In the genomic region with DNA sequence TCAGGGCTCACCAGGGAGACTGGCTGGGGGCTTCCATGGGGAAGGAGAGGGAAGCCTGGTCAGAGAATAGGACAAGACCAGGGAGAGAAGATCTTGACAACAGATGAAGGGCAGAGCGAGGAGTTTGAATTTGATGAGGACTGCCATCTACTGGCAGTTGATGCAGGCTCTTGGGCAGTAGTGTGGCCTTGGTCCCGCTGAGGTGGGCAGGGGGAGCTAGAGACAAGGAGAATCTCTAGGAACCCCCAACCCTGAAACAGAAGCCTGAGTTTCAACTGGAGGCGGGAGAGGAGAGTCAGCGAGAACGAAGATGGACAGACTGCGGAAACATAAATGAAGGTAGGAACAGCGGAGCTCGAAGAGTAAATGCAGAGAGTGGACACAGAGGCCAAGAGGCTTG, we compare ENCODE assay signal across 9 cellular contexts.
DNase-seq lines count a peak whose midpoint lies in the region; ATAC-seq and TF ChIP-seq lines count a peak whose summit lies in the region.
"Had no signal": no experiment of that assay in that cellular context is flagged by ENCODE, and none has a peak within 500 bp of the region (broad histone marks: within the 10 kb centered on the region; RNA-seq: fewer than 3 reads in every experiment).

No MANE protein-coding gene starts in this region.

- H2AFZ ChIP-seq in GM23338 (peak overlapping the region; percentile 89), SK-N-SH (ENCODE audit: low read depth) (no peak overlapping the region)

- H3K27ac Mint-ChIP-seq in GM23338, result no peak overlapping the region

- TF ChIP-seq EP300 in SK-N-SH (IDR thresholded peaks at IDR 0.05; ENCODE audit: borderline replicate concordance in 1 of 2, low read depth in 1 of 2, low read length in 1 of 2), result no peak

- H3K9me2 ChIP-seq in GM23338 (ENCODE audit: insufficient read depth) (0 out of 2 replicates have a peak, but pooled peaks cover under 1% of the 10 kb centered on the region), SK-N-SH (no peaks in the 10 kb centered on the region)

- TF ChIP-seq CTCF in BE2C (IDR thresholded peaks at IDR 0.05; ENCODE audit: low read depth, low read length) (peak; percentile 88), GM23338 (conservative IDR thresholded peaks at IDR 0.05; ENCODE audit: low read depth in 2 of 2) (peak; percentile 91 to 99), SK-N-SH (IDR thresholded peaks at IDR 0.05) (peak; percentile 68), psoas muscle (IDR thresholded peaks at IDR 0.05) (peak; percentile 59)

- H3K79me2 ChIP-seq in GM23338 (replicated peaks; ENCODE audit: insufficient read depth), result no peaks in the 10 kb centered on the region
- H3K79me2 ChIP-seq in SK-N-SH (ENCODE audit: insufficient read depth), result no peaks in the 10 kb centered on the region

- no peaks in the 10 kb centered on the region for H3K9me3 ChIP-seq in BE2C
- H3K9me3 ChIP-seq in SK-N-SH, result no peaks in the 10 kb centered on the region
- no peaks in the 10 kb centered on the region for H3K9me3 ChIP-seq in psoas muscle
- H3K9me3 ChIP-seq: neutrophil had no signal

- H3K9ac ChIP-seq in SK-N-SH, result no peak overlapping the region

- POLR2A ChIA-PET in SK-N-SH (lab: Yijun Ruan, JAX), result interaction anchor here (1.2 to 1.3 kb wide), 2 partner anchors 15 to 81 kb away, joined by 3 read pairs; partner anchors contain the start of gene PPP1R3C

- 81% methylated on average over 8 of the region's 8 CpGs for WGBS in SK-N-SH (ENCODE audit: low lambda C conversion rate)
- 59 to 64% (median 64%) methylated on average over 8 of the region's 8 CpGs for WGBS in psoas muscle, 3 donors

- H3K36me3 ChIP-seq in BE2C (no peaks in the 10 kb centered on the region), GM23338 (ENCODE audit: insufficient read depth) (no peaks in the 10 kb centered on the region), SK-N-SH (replicated peaks in 1 of 2; ENCODE audit: control insufficient read depth in 1 of 2, insufficient read depth in 2 of 2, low read length in 1 of 2) (no peaks in the 10 kb centered on the region), psoas muscle (ENCODE audit: insufficient read depth in 1 of 2, low read depth in 1 of 2) (no peaks in the 10 kb centered on the region)
- H3K36me3 ChIP-seq: neutrophil had no signal

- H3K9me3 Mint-ChIP-seq in GM23338, result no peaks in the 10 kb centered on the region

- H3K27me3 ChIP-seq in BE2C (no peaks in the 10 kb centered on the region), GM23338 (ENCODE audit: insufficient read depth) (no peaks in the 10 kb centered on the region), SK-N-SH (ENCODE audit: insufficient read depth) (no peaks in the 10 kb centered on the region), psoas muscle (ENCODE audit: insufficient read depth in 3 of 3, low read length in 2 of 3) (no peaks in the 10 kb centered on the region)
- H3K27me3 ChIP-seq: neutrophil had no signal

- CTCF ChIA-PET in SK-N-SH (lab: Yijun Ruan, JAX), result interaction anchor here (0.6 to 4.0 kb wide), 33 partner anchors 9 to 672 kb away, joined by 3 to 61 read pairs (median 4); partner anchors contain the start of gene PPP1R3C

- H3K4me1 Mint-ChIP-seq in GM23338, result peaks cover 6% of the 10 kb centered on the region; the same call in 2 of the 3 replicates

- peaks cover 6% of the 10 kb centered on the region for H3K27me3 Mint-ChIP-seq in GM23338 (ENCODE audit: insufficient read depth, low read depth, poor library complexity)

- no peak overlapping the region for H3K4me3 ChIP-seq in BE2C (ENCODE audit: low read depth, low read length)
- H3K4me3 ChIP-seq in GM23338, result no peak overlapping the region
- no peak overlapping the region for H3K4me3 ChIP-seq in SK-N-SH (ENCODE audit: low read depth in 2 of 2, low read length in 1 of 2)
- H3K4me3 ChIP-seq in psoas muscle, result peak overlapping the region; percentile 25

- H3K4me2 ChIP-seq in GM23338, result 0 out of 2 replicates have a peak overlapping the region, but pooled peaks have one; percentile 3
- H3K4me2 ChIP-seq in SK-N-SH, result no peak overlapping the region

- H3K36me3 Mint-ChIP-seq in GM23338 (ENCODE audit: low read depth), result no peaks in the 10 kb centered on the region

- peak; percentile 63 for DNase-seq in BE2C
- DNase-seq in GM23338 (ENCODE audit: low spot score), result peak; percentile 92
- peak; percentile 55 for DNase-seq in SK-N-SH
- peak; percentile 23 for DNase-seq in glomerular endothelial cell (ENCODE audit: extremely low read depth, low read depth, low spot score)
- no peak for DNase-seq in psoas muscle

- H3F3A ChIP-seq in GM23338 (replicated peaks; ENCODE audit: low read depth) (no peaks in the 10 kb centered on the region), SK-N-SH (replicated peaks; ENCODE audit: insufficient read depth) (no peaks in the 10 kb centered on the region)

- H3K27ac ChIP-seq in GM23338 (ENCODE audit: low read depth) (no peak overlapping the region), SK-N-SH (ENCODE audit: low read depth in 2 of 2, low read length in 1 of 2) (no peak overlapping the region), psoas muscle (peak overlapping the region; percentile 50)
- H3K27ac ChIP-seq: neutrophil had no signal

- H3K4me3 Mint-ChIP-seq in GM23338, result peak overlapping the region; percentile 12

- ATAC-seq in GM23338, result peak; percentile 98
- ATAC-seq in psoas muscle, result peak; percentile 66 to 79 (median 76)
- ATAC-seq in GM18909 (IDR thresholded peaks at IDR 0.05; ENCODE audit: poor library complexity, unreplicated experiment), result no peak
- ATAC-seq in HG02678 (IDR thresholded peaks at IDR 0.05; ENCODE audit: unreplicated experiment), result no peak
- ATAC-seq in HG03439 (IDR thresholded peaks at IDR 0.05; ENCODE audit: unreplicated experiment), result no peak

- H4K20me1 ChIP-seq in GM23338 (replicated peaks; ENCODE audit: insufficient read depth), result no peaks in the 10 kb centered on the region
- no peaks in the 10 kb centered on the region for H4K20me1 ChIP-seq in SK-N-SH (ENCODE audit: insufficient read depth)

- H3K4me1 ChIP-seq in BE2C, result no peaks in the 10 kb centered on the region
- H3K4me1 ChIP-seq in GM23338 (ENCODE audit: insufficient read depth), result no peaks in the 10 kb centered on the region; the same call in 1 of the 2 replicates
- H3K4me1 ChIP-seq in SK-N-SH (ENCODE audit: control insufficient read depth in 1 of 2, insufficient read depth in 2 of 2, low read depth in 1 of 2, low read length in 1 of 2), result peaks cover 0 to 5% of the 10 kb centered on the region in 2 experiments; a peak in 2 of 4 replicates
- H3K4me1 ChIP-seq in psoas muscle, result peaks cover 32% of the 10 kb centered on the region

- intact Hi-C loops in psoas muscle (cut with DNase I), result loop anchor here (2.0 to 10.0 kb wide), 4 partner anchors 60 to 257 kb away; no protein-coding TSS in a partner anchor

- TF ChIP-seq RAD21 in SK-N-SH (IDR thresholded peaks at IDR 0.05; ENCODE audit: low read length), result peak; percentile 77

TF ChIP-seq in GM23338, 12 proteins besides CTCF, POLR2A, EP300 and RAD21 (continues in another document):
- TF ChIP-seq JUNB (IDR thresholded peaks at IDR 0.05; ENCODE audit: unreplicated experiment) (no peak), NANOG (IDR thresholded peaks at IDR 0.05; ENCODE audit: borderline replicate concordance) (no peak)

TF ChIP-seq in SK-N-SH, 30 proteins besides CTCF, POLR2A, EP300 and RAD21:
- TF ChIP-seq SMC3 (IDR thresholded peaks at IDR 0.05; ENCODE audit: low read depth, low read length), result peak; percentile 78
- TF ChIP-seq PBX3 (IDR thresholded peaks at IDR 0.05), result no peak

Comparison
In these comparisons a context has a peak if more than half of its experiments do, and no peak if none do; other contexts are left out.
1. DNase-seq: peak in BE2C (single experiment), GM23338 (single experiment), SK-N-SH (single experiment) and glomerular endothelial cell (single experiment); none in psoas muscle (0 of 2).
2. ATAC-seq: peak in GM23338 (single experiment) and psoas muscle (4 of 4); none in GM18909 (single experiment), HG02678 (single experiment) and HG03439 (single experiment).
3. Peak in every context shown above with its lines, with median percentiles within 50 percentile points of each other: CTCF ChIP-seq.